1 cellular context compared by ENCODE assay signal in the genomic region with DNA sequence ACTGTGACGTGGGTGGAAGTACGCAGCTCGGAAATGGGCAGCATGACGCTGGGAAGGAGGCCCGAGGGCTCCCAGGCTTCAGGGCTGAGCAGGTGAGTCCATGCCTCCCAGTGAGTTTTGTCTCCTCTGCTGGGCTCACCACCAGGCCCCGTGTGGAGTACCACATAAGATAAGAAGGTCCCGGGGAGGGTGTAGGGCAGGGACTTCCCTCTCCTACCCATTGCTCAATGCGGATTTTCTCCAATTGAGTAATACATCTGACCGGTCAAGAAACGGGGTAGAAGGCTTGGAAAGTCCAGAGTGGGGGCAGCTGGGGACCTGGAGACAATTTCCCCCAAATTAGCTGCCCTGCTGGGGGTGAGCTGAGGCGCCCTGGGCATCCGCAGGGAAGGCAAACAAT.
TF ChIP-seq lines count a peak whose summit lies in the region.

No MANE protein-coding gene starts in this region.

TF ChIP-seq in IMR-90, 13 proteins besides CTCF, POLR2A, EP300 and RAD21:
- TF ChIP-seq MAZ (IDR thresholded peaks at IDR 0.05; ENCODE audit: borderline replicate concordance, low read depth, low read length) (no peak), BHLHE40 (IDR thresholded peaks at IDR 0.05; ENCODE audit: low read depth, low read length) (no peak), FOS (IDR thresholded peaks at IDR 0.05; ENCODE audit: low read depth, low read length) (no peak), MAFK (IDR thresholded peaks at IDR 0.05; ENCODE audit: low read depth, low read length) (no peak), RCOR1 (IDR thresholded peaks at IDR 0.05; ENCODE audit: insufficient replicate concordance, low read length) (no peak), RFX5 (IDR thresholded peaks at IDR 0.05; ENCODE audit: low read depth, low read length) (no peak), CEBPB (IDR thresholded peaks at IDR 0.05; ENCODE audit: low read depth, low read length) (no peak), CHD1 (IDR thresholded peaks at IDR 0.05; ENCODE audit: low read depth, low read length) (no peak), NFE2L2 (IDR thresholded peaks at IDR 0.05; ENCODE audit: low read depth, low read length) (no peak), MXI1 (IDR thresholded peaks at IDR 0.05; ENCODE audit: borderline replicate concordance, low read depth, low read length) (no peak), SMC3 (IDR thresholded peaks at IDR 0.05; ENCODE audit: low read depth, low read length) (no peak)
- TF ChIP-seq, protein P1, sequence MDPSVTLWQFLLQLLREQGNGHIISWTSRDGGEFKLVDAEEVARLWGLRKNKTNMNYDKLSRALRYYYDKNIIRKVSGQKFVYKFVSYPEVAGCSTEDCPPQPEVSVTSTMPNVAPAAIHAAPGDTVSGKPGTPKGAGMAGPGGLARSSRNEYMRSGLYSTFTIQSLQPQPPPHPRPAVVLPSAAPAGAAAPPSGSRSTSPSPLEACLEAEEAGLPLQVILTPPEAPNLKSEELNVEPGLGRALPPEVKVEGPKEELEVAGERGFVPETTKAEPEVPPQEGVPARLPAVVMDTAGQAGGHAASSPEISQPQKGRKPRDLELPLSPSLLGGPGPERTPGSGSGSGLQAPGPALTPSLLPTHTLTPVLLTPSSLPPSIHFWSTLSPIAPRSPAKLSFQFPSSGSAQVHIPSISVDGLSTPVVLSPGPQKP (IDR thresholded peaks at IDR 0.05; ENCODE audit: borderline replicate concordance, low read depth, low read length) = no peak
- TF ChIP-seq, protein P2, sequence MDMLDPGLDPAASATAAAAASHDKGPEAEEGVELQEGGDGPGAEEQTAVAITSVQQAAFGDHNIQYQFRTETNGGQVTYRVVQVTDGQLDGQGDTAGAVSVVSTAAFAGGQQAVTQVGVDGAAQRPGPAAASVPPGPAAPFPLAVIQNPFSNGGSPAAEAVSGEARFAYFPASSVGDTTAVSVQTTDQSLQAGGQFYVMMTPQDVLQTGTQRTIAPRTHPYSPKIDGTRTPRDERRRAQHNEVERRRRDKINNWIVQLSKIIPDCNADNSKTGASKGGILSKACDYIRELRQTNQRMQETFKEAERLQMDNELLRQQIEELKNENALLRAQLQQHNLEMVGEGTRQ (IDR thresholded peaks at IDR 0.05; ENCODE audit: low read depth, low read length) = no peak
